ENCODE assay signal across 12 cellular contexts in genomic region chr6:10256113-10256690, GRCh38.
DNase-seq lines count a peak whose midpoint lies in the region; ATAC-seq and TF ChIP-seq lines count a peak whose summit lies in the region.
"Had no signal": no experiment of that assay in that cellular context is flagged by ENCODE, and none has a peak within 500 bp of the region (broad histone marks: within the 10 kb centered on the region; RNA-seq: fewer than 3 reads in every experiment).

No MANE protein-coding gene starts in this region.

- no peak for DNase-seq in AG09319 (ENCODE audit: extremely low read depth, low read depth)
- peak; percentile 37 for DNase-seq in OCI-LY7 (ENCODE audit: low spot score)
- no peak for DNase-seq in fibroblast of pulmonary artery (ENCODE audit: low read depth)
- no peak for DNase-seq in G401 (ENCODE audit: low spot score)
- no peak for DNase-seq in MV-4-11 (lab: John Stamatoyannopoulos, UW)
- DNase-seq: activated CD8-positive, alpha-beta memory T cell treated with anti-CD3 and anti-CD28 coated beads, Interleukin-2, amount 10 ng/mL, durations not matched to agents 7 days and 5 days; GDM1; NCI-H524; nucleus accumbens had no signal

- H3K4me1 ChIP-seq in OCI-LY7 (ENCODE audit: insufficient read depth, low read length, poor library complexity, severe bottlenecking), result no peaks in the 10 kb centered on the region

- H3K9me3 ChIP-seq in OCI-LY7 (ENCODE audit: low read length), result no peaks in the 10 kb centered on the region

- no peak overlapping the region for H3K4me2 ChIP-seq in OCI-LY7 (ENCODE audit: low read length)

- no peaks in the 10 kb centered on the region for H4K20me1 ChIP-seq in OCI-LY7 (ENCODE audit: insufficient read depth, low read length)

- no peaks in the 10 kb centered on the region for H3K36me3 ChIP-seq in OCI-LY7 (ENCODE audit: insufficient read depth, low read length)

- H3K9me2 ChIP-seq in OCI-LY7 (ENCODE audit: insufficient read depth, low read length), result no peaks in the 10 kb centered on the region

- POLR2A ChIA-PET in OCI-LY7 (lab: Charles Lee), result no interaction called here

- H3K79me2 ChIP-seq in OCI-LY7 (ENCODE audit: insufficient read depth, low read depth, low read length), result no peaks in the 10 kb centered on the region

- intact Hi-C loops in OCI-LY7 (cut with micrococcal nuclease; ENCODE audit: unreplicated experiment), result loop anchor here (1.0 to 5.0 kb wide), 2 partner anchors 173 to 1416 kb away; no protein-coding TSS in a partner anchor

- BruUV-seq in OCI-LY7 (replicated peaks; lab: Mats Ljungman, UMichigan), result no TSS peak

- peak; percentile 59 for ATAC-seq in GM18909 (IDR thresholded peaks at IDR 0.05; ENCODE audit: poor library complexity, unreplicated experiment)
- ATAC-seq in HG03045 (IDR thresholded peaks at IDR 0.05; ENCODE audit: unreplicated experiment), result no peak
- ATAC-seq in HG02623 (IDR thresholded peaks at IDR 0.05; ENCODE audit: unreplicated experiment), result no peak
- ATAC-seq: activated CD8-positive, alpha-beta memory T cell treated with anti-CD3 and anti-CD28 coated beads, Interleukin-2, amount 10 ng/mL, durations not matched to agents 7 days and 5 days had no signal

- TF ChIP-seq CTCF in AG09319 (IDR thresholded peaks at IDR 0.05; ENCODE audit: low read depth, low read length), result peak; percentile 48
- peak; percentile 77 for TF ChIP-seq CTCF in OCI-LY7 (conservative IDR thresholded peaks at IDR 0.05; ENCODE audit: low read length)
- peak; percentile 23 for TF ChIP-seq CTCF in fibroblast of pulmonary artery (IDR thresholded peaks at IDR 0.05; ENCODE audit: low read length, missing control alignments)

- no peak overlapping the region for H3K27ac ChIP-seq in OCI-LY7 (ENCODE audit: low read depth, low read length, poor library complexity, severe bottlenecking)

- H3K4me3 ChIP-seq in OCI-LY7 (ENCODE audit: low read depth, low read length, poor library complexity, severe bottlenecking) (no peak overlapping the region), fibroblast of pulmonary artery (replicated peaks; ENCODE audit: low read depth, low read length) (no peak overlapping the region)

- CTCF ChIA-PET in OCI-LY7 (lab: Charles Lee; ENCODE audit: unreplicated experiment), result interaction anchor here (0.7 kb wide), 1 partner anchor 173 kb away, joined by 3 read pairs; no protein-coding TSS in a partner anchor

- in situ Hi-C loops in G401 (cut with HindIII; ENCODE audit: low sequenced_read_pairs), result no loop called here

- no peak overlapping the region for H2AFZ ChIP-seq in OCI-LY7 (ENCODE audit: low read length)

Comparison
In these comparisons a context has a peak if more than half of its experiments do, and no peak if none do; other contexts are left out.
1. CTCF ChIP-seq: peak in every context shown above with its lines; median percentile 77 in OCI-LY7; 48 in AG09319; 23 in fibroblast of pulmonary artery.